In the genomic region with DNA sequence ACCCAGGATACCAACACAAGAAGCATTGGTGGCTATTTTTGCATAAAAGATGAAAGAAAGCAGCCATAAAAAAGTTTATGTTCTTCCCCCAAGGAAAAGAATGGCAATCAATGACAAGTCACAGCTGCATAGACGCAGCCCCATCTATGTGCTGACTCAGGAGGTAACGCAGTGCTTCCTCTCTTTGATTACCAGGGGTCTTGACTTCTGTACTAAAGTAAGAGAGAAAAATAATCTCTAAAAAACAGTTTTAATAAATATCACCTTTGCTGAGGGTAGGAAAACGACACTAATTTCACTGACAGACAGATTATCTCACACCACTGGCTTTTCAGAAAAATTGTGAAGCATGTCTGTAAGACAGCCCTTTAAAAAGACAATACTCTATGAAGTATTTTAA, we compare ENCODE assay signal across 24 cellular contexts. TPM values are rescaled to one million over a fixed set of nuclear protein-coding genes. Genes with fewer than 3 reads are reported as not detected.
"Had no signal": no experiment of that assay in that cellular context is flagged by ENCODE, and none has a peak within 500 bp of the region (broad histone marks: within the 10 kb centered on the region; RNA-seq: fewer than 3 reads in every experiment).

No MANE protein-coding gene starts in this region.

- H3K4me1 ChIP-seq: gastrocnemius medialis, left lung, neural progenitor cell, psoas muscle, upper lobe of right lung had no signal

- H3K9me3 ChIP-seq: body of pancreas, gastrocnemius medialis, left lung, mucosa of descending colon, ovary, psoas muscle, upper lobe of right lung had no signal

- H3K27me3 ChIP-seq: body of pancreas, gastrocnemius medialis, left lung, neural progenitor cell, ovary, upper lobe of right lung had no signal

- ATAC-seq: activated CD8-positive, alpha-beta memory T cell treated with anti-CD3 and anti-CD28 coated beads, Interleukin-2, amount 10 ng/mL, durations not matched to agents 7 days and 5 days; body of pancreas; gastrocnemius medialis; left lung; mucosa of descending colon; psoas muscle; right cardiac atrium; upper lobe of right lung; WTC11 had no signal

- H3K4me1 Mint-ChIP-seq: activated CD4-positive, alpha-beta memory T cell treated with anti-CD3 and anti-CD28 coated beads, Interleukin-2, amount 10 ng/mL, durations not matched to agents 7 days and 5 days; activated CD8-positive, alpha-beta memory T cell treated with anti-CD3 and anti-CD28 coated beads, Interleukin-2, amount 10 ng/mL, durations not matched to agents 7 days and 5 days; activated naive CD8-positive, alpha-beta T cell treated with anti-CD3 and anti-CD28 coated beads for 36 hours; naive B cell had no signal

- H3K36me3 Mint-ChIP-seq: activated CD8-positive, alpha-beta memory T cell treated with anti-CD3 and anti-CD28 coated beads, Interleukin-2, amount 10 ng/mL, durations not matched to agents 7 days and 5 days; activated naive CD8-positive, alpha-beta T cell treated with anti-CD3 and anti-CD28 coated beads for 36 hours; naive B cell; neural progenitor cell; WTC11 had no signal

- H2AFZ ChIP-seq: neural progenitor cell had no signal

- H3K36me3 ChIP-seq: gastrocnemius medialis, left lung, neural progenitor cell, ovary, upper lobe of right lung had no signal

- H3K9ac ChIP-seq: neural progenitor cell had no signal

- H3K27ac ChIP-seq: body of pancreas, gastrocnemius medialis, left lung, neural progenitor cell, ovary, psoas muscle, upper lobe of right lung had no signal

- H3K9me3 Mint-ChIP-seq: activated CD4-positive, alpha-beta memory T cell treated with anti-CD3 and anti-CD28 coated beads, Interleukin-2, amount 10 ng/mL, durations not matched to agents 7 days and 5 days; activated naive CD8-positive, alpha-beta T cell treated with anti-CD3 and anti-CD28 coated beads for 36 hours had no signal

- H3K4me2 ChIP-seq: neural progenitor cell had no signal

- H3K27me3 Mint-ChIP-seq: activated naive CD8-positive, alpha-beta T cell treated with anti-CD3 and anti-CD28 coated beads for 36 hours had no signal

- FAIRE-seq: colon had no signal

- H3K4me3 ChIP-seq: body of pancreas, gastrocnemius medialis, left lung, mucosa of descending colon, neural progenitor cell, ovary, psoas muscle, upper lobe of right lung had no signal

- H3K27ac Mint-ChIP-seq: activated CD4-positive, alpha-beta memory T cell treated with anti-CD3 and anti-CD28 coated beads, Interleukin-2, amount 10 ng/mL, durations not matched to agents 7 days and 5 days; activated CD8-positive, alpha-beta memory T cell treated with anti-CD3 and anti-CD28 coated beads, Interleukin-2, amount 10 ng/mL, durations not matched to agents 7 days and 5 days; activated naive CD8-positive, alpha-beta T cell treated with anti-CD3 and anti-CD28 coated beads for 36 hours; neural progenitor cell; WTC11 had no signal

- DNase-seq: activated CD4-positive, alpha-beta memory T cell treated with anti-CD3 and anti-CD28 coated beads, Interleukin-2, amount 10 ng/mL, durations not matched to agents 7 days and 5 days; activated CD4-positive, alpha-beta T cell treated with anti-CD3 and anti-CD28 coated beads for 4 hours; activated CD8-positive, alpha-beta memory T cell treated with anti-CD3 and anti-CD28 coated beads, Interleukin-2, amount 10 ng/mL, durations not matched to agents 7 days and 5 days; activated naive CD8-positive, alpha-beta T cell treated with anti-CD3 and anti-CD28 coated beads for 36 hours; amniotic stem cell; body of pancreas; caudate nucleus; erythroblast; gastrocnemius medialis; head of caudate nucleus; left lung; mucosa of descending colon; naive B cell; ovary; psoas muscle; right cardiac atrium; stimulated activated CD8-positive, alpha-beta memory T cell treated with anti-CD3 and anti-CD28 coated beads, Interleukin-4, amount 100 ng/mL, for 48 hours; stimulated activated naive CD4-positive, alpha-beta T cell; SW 1271; T-helper 2 cell; upper lobe of right lung had no signal

- H3K4me3 Mint-ChIP-seq: activated CD4-positive, alpha-beta memory T cell treated with anti-CD3 and anti-CD28 coated beads, Interleukin-2, amount 10 ng/mL, durations not matched to agents 7 days and 5 days; activated CD8-positive, alpha-beta memory T cell treated with anti-CD3 and anti-CD28 coated beads, Interleukin-2, amount 10 ng/mL, durations not matched to agents 7 days and 5 days; activated naive CD8-positive, alpha-beta T cell treated with anti-CD3 and anti-CD28 coated beads for 36 hours; naive B cell; neural progenitor cell; WTC11 had no signal

RNA-seq across cellular contexts. Expression of a gene that starts 33.9 kb away (rescaled TPM):
- total RNA-seq: activated CD4-positive, alpha-beta memory T cell treated with anti-CD3 and anti-CD28 coated beads, Interleukin-2, amount 10 ng/mL, durations not matched to agents 7 days and 5 days; activated CD8-positive, alpha-beta memory T cell treated with anti-CD3 and anti-CD28 coated beads, Interleukin-2, amount 10 ng/mL, durations not matched to agents 7 days and 5 days had no signal
